Comparison of ENCODE assay signal across 12 cellular contexts in genomic region chr5:140145223-140145622, GRCh38. TPM values are rescaled to one million over a fixed set of nuclear protein-coding genes. Genes with fewer than 3 reads are reported as not detected.
DNase-seq lines count a peak whose midpoint lies in the region; ATAC-seq, FAIRE-seq and TF ChIP-seq lines count a peak whose summit lies in the region.
"Had no signal": no experiment of that assay in that cellular context is flagged by ENCODE, and none has a peak within 500 bp of the region (broad histone marks: within the 10 kb centered on the region; RNA-seq: fewer than 3 reads in every experiment).

No MANE protein-coding gene starts in this region.

- peak overlapping the region; percentile 24 for H3K4me3 Mint-ChIP-seq in activated CD4-positive, alpha-beta memory T cell treated with anti-CD3 and anti-CD28 coated beads for 36 hours
- H3K4me3 Mint-ChIP-seq in activated CD4-positive, alpha-beta memory T cell treated with anti-CD3 and anti-CD28 coated beads, Interleukin-2, amount 10 ng/mL, durations not matched to agents 7 days and 5 days, result no peak overlapping the region
- peak overlapping the region; percentile 43 for H3K4me3 Mint-ChIP-seq in activated T-helper 1 cell treated with anti-CD3 and anti-CD28 coated beads, Interleukin-12 subunit alpha, Interleukin-12 subunit beta, Interleukin-2, Interleukin-4 antibody, amounts not matched to agents 30 ng/mL and 10 ng/mL and 1 ng/mL, durations not matched to agents 14 hours and 24 hours and 36 hours
- peak overlapping the region; percentile 57 for H3K4me3 Mint-ChIP-seq in stimulated activated effector memory CD8-positive, alpha-beta T cell treated with anti-CD3 and anti-CD28 coated beads, Interleukin-12 subunit alpha, Interleukin-12 subunit beta, amount 100 ng/mL, for 72 hours

- peaks cover 10% of the 10 kb centered on the region for H3K27me3 Mint-ChIP-seq in activated CD4-positive, alpha-beta memory T cell treated with anti-CD3 and anti-CD28 coated beads for 36 hours
- peaks cover 24% of the 10 kb centered on the region for H3K27me3 Mint-ChIP-seq in activated CD4-positive, alpha-beta memory T cell treated with anti-CD3 and anti-CD28 coated beads, Interleukin-2, amount 10 ng/mL, durations not matched to agents 7 days and 5 days
- H3K27me3 Mint-ChIP-seq in activated T-helper 1 cell treated with anti-CD3 and anti-CD28 coated beads, Interleukin-12 subunit alpha, Interleukin-12 subunit beta, Interleukin-2, Interleukin-4 antibody, amounts not matched to agents 30 ng/mL and 10 ng/mL and 1 ng/mL, durations not matched to agents 14 hours and 24 hours and 36 hours (ENCODE audit: insufficient read depth), result peaks cover 43% of the 10 kb centered on the region

- H3K27ac ChIP-seq in keratinocyte (ENCODE audit: control insufficient read depth, insufficient read depth, low read length), result no peak overlapping the region
- H3K27ac ChIP-seq: body of pancreas, epithelial cell of prostate, PC-9 had no signal

- H3K27me3 ChIP-seq in keratinocyte (ENCODE audit: control insufficient read depth, extremely low read depth, insufficient read depth, low read length), result no peaks in the 10 kb centered on the region
- H3K27me3 ChIP-seq: body of pancreas had no signal

- no peaks in the 10 kb centered on the region for H3K9me3 ChIP-seq in keratinocyte (ENCODE audit: control insufficient read depth, low read depth, low read length)
- H3K9me3 ChIP-seq: body of pancreas had no signal

- H3K9ac ChIP-seq in keratinocyte (ENCODE audit: control insufficient read depth, extremely low read depth, insufficient read depth, low read length), result no peak overlapping the region

- H3K36me3 Mint-ChIP-seq in activated CD4-positive, alpha-beta memory T cell treated with anti-CD3 and anti-CD28 coated beads for 36 hours, result no peaks in the 10 kb centered on the region
- no peaks in the 10 kb centered on the region for H3K36me3 Mint-ChIP-seq in activated CD4-positive, alpha-beta memory T cell treated with anti-CD3 and anti-CD28 coated beads, Interleukin-2, amount 10 ng/mL, durations not matched to agents 7 days and 5 days (ENCODE audit: low read depth)
- no peaks in the 10 kb centered on the region for H3K36me3 Mint-ChIP-seq in activated T-helper 1 cell treated with anti-CD3 and anti-CD28 coated beads, Interleukin-12 subunit alpha, Interleukin-12 subunit beta, Interleukin-2, Interleukin-4 antibody, amounts not matched to agents 30 ng/mL and 10 ng/mL and 1 ng/mL, durations not matched to agents 14 hours and 24 hours and 36 hours (ENCODE audit: low read depth)
- no peaks in the 10 kb centered on the region for H3K36me3 Mint-ChIP-seq in stimulated activated effector memory CD8-positive, alpha-beta T cell treated with anti-CD3 and anti-CD28 coated beads, Interleukin-12 subunit alpha, Interleukin-12 subunit beta, amount 100 ng/mL, for 72 hours

- CTCF ChIA-PET in activated CD4-positive, alpha-beta memory T cell treated with anti-CD3 and anti-CD28 coated beads for 36 hours (lab: Charles Lee), result interaction anchor here (0.6 to 6.8 kb wide), 27 partner anchors 9 to 435 kb away, joined by 3 to 126 read pairs (median 5); partner anchors contain the start of gene PURA
- CTCF ChIA-PET in activated CD4-positive, alpha-beta memory T cell treated with anti-CD3 and anti-CD28 coated beads, Interleukin-2, amount 10 ng/mL, durations not matched to agents 7 days and 5 days (lab: Charles Lee), result interaction anchor here (0.6 to 6.1 kb wide), 25 partner anchors 9 to 380 kb away, joined by 3 to 76 read pairs (median 5); partner anchors contain the start of genes CYSTM1 and PURA

- H3K4me3 ChIP-seq in keratinocyte (ENCODE audit: control insufficient read depth in 2 of 3, extremely low read depth in 1 of 3, insufficient read depth in 2 of 3, low read depth in 1 of 3, low read length in 3 of 3), result no peak overlapping the region
- H3K4me3 ChIP-seq: body of pancreas, PC-9 had no signal

- no peak for ATAC-seq in stimulated activated effector memory CD8-positive, alpha-beta T cell treated with anti-CD3 and anti-CD28 coated beads, Interleukin-12 subunit alpha, Interleukin-12 subunit beta, amount 100 ng/mL, for 72 hours
- no peak for ATAC-seq in GM18858 (IDR thresholded peaks at IDR 0.05; ENCODE audit: unreplicated experiment)
- no peak for ATAC-seq in HG02973 (IDR thresholded peaks at IDR 0.05; ENCODE audit: unreplicated experiment)

- H2AFZ ChIP-seq in keratinocyte (ENCODE audit: control insufficient read depth, low read length), result no peak overlapping the region
- H2AFZ ChIP-seq: PC-9 had no signal

- dilution Hi-C loops in keratinocyte (cut with MboI; ENCODE audit: extremely low pct_ligation_motif_present, low sequenced_read_pairs), result no loop called here

- peaks cover 7% of the 10 kb centered on the region for H4K20me1 ChIP-seq in keratinocyte (ENCODE audit: control insufficient read depth, extremely low read depth, insufficient read depth, low read length)

- FAIRE-seq in keratinocyte (lab: Jason Lieb, UNC), result no peak
- FAIRE-seq: urothelium cell line had no signal

- no peaks in the 10 kb centered on the region for H3K9me3 Mint-ChIP-seq in activated CD4-positive, alpha-beta memory T cell treated with anti-CD3 and anti-CD28 coated beads for 36 hours
- no peaks in the 10 kb centered on the region for H3K9me3 Mint-ChIP-seq in activated CD4-positive, alpha-beta memory T cell treated with anti-CD3 and anti-CD28 coated beads, Interleukin-2, amount 10 ng/mL, durations not matched to agents 7 days and 5 days
- H3K9me3 Mint-ChIP-seq in activated T-helper 1 cell treated with anti-CD3 and anti-CD28 coated beads, Interleukin-12 subunit alpha, Interleukin-12 subunit beta, Interleukin-2, Interleukin-4 antibody, amounts not matched to agents 30 ng/mL and 10 ng/mL and 1 ng/mL, durations not matched to agents 14 hours and 24 hours and 36 hours, result no peaks in the 10 kb centered on the region
- no peaks in the 10 kb centered on the region for H3K9me3 Mint-ChIP-seq in stimulated activated effector memory CD8-positive, alpha-beta T cell treated with anti-CD3 and anti-CD28 coated beads, Interleukin-12 subunit alpha, Interleukin-12 subunit beta, amount 100 ng/mL, for 72 hours

- intact Hi-C loops in activated CD4-positive, alpha-beta memory T cell treated with anti-CD3 and anti-CD28 coated beads for 36 hours (cut with micrococcal nuclease), result no loop called here
- intact Hi-C loops in activated T-helper 1 cell treated with anti-CD3 and anti-CD28 coated beads, Interleukin-12 subunit alpha, Interleukin-12 subunit beta, Interleukin-2, Interleukin-4 antibody, amounts not matched to agents 30 ng/mL and 10 ng/mL and 1 ng/mL, durations not matched to agents 14 hours and 24 hours and 36 hours (cut with micrococcal nuclease), result loop anchor here (2.0 kb wide), 1 partner anchor 22 kb away; no protein-coding TSS in a partner anchor

- no peak overlapping the region for H3K27ac Mint-ChIP-seq in activated CD4-positive, alpha-beta memory T cell treated with anti-CD3 and anti-CD28 coated beads for 36 hours
- H3K27ac Mint-ChIP-seq in activated CD4-positive, alpha-beta memory T cell treated with anti-CD3 and anti-CD28 coated beads, Interleukin-2, amount 10 ng/mL, durations not matched to agents 7 days and 5 days, result no peak overlapping the region
- no peak overlapping the region for H3K27ac Mint-ChIP-seq in activated T-helper 1 cell treated with anti-CD3 and anti-CD28 coated beads, Interleukin-12 subunit alpha, Interleukin-12 subunit beta, Interleukin-2, Interleukin-4 antibody, amounts not matched to agents 30 ng/mL and 10 ng/mL and 1 ng/mL, durations not matched to agents 14 hours and 24 hours and 36 hours
- H3K27ac Mint-ChIP-seq in stimulated activated effector memory CD8-positive, alpha-beta T cell treated with anti-CD3 and anti-CD28 coated beads, Interleukin-12 subunit alpha, Interleukin-12 subunit beta, amount 100 ng/mL, for 72 hours, result peak overlapping the region; percentile 9

- H3K36me3 ChIP-seq in keratinocyte (ENCODE audit: control insufficient read depth in 2 of 2, extremely low read depth in 1 of 2, insufficient read depth in 2 of 2, low read length in 2 of 2), result no peaks in the 10 kb centered on the region

- POLR2A ChIA-PET in activated CD4-positive, alpha-beta memory T cell treated with anti-CD3 and anti-CD28 coated beads for 36 hours (lab: Charles Lee), result interaction anchor here (0.5 to 1.3 kb wide), 2 partner anchors 30 to 37 kb away, joined by 4 to 5 read pairs; no protein-coding TSS in a partner anchor
- POLR2A ChIA-PET in activated CD4-positive, alpha-beta memory T cell treated with anti-CD3 and anti-CD28 coated beads, Interleukin-2, amount 10 ng/mL, durations not matched to agents 7 days and 5 days (lab: Charles Lee), result interaction anchor here (1.0 to 3.1 kb wide), 3 partner anchors 31 to 38 kb away, joined by 4 to 9 read pairs (median 5); partner anchors contain the start of gene PURA

- peaks cover 11% of the 10 kb centered on the region for H3K4me1 ChIP-seq in keratinocyte (ENCODE audit: control insufficient read depth, extremely low read depth, insufficient read depth, low read length)

- H3K4me1 Mint-ChIP-seq in activated CD4-positive, alpha-beta memory T cell treated with anti-CD3 and anti-CD28 coated beads for 36 hours (ENCODE audit: low read depth), result peaks cover 26% of the 10 kb centered on the region
- peaks cover 18% of the 10 kb centered on the region for H3K4me1 Mint-ChIP-seq in activated CD4-positive, alpha-beta memory T cell treated with anti-CD3 and anti-CD28 coated beads, Interleukin-2, amount 10 ng/mL, durations not matched to agents 7 days and 5 days
- H3K4me1 Mint-ChIP-seq in activated T-helper 1 cell treated with anti-CD3 and anti-CD28 coated beads, Interleukin-12 subunit alpha, Interleukin-12 subunit beta, Interleukin-2, Interleukin-4 antibody, amounts not matched to agents 30 ng/mL and 10 ng/mL and 1 ng/mL, durations not matched to agents 14 hours and 24 hours and 36 hours (ENCODE audit: low read depth), result peaks cover 5% of the 10 kb centered on the region
- H3K4me1 Mint-ChIP-seq in stimulated activated effector memory CD8-positive, alpha-beta T cell treated with anti-CD3 and anti-CD28 coated beads, Interleukin-12 subunit alpha, Interleukin-12 subunit beta, amount 100 ng/mL, for 72 hours, result peaks cover 23% of the 10 kb centered on the region

- no peak for TF ChIP-seq CTCF in keratinocyte (optimal IDR thresholded peaks at IDR 0.05 in 1 of 3, IDR thresholded peaks at IDR 0.05 in 1 of 3, conservative IDR thresholded peaks at IDR 0.05 in 1 of 3; ENCODE audit: extremely low read depth in 1 of 3, insufficient read depth in 2 of 3, low read length in 3 of 3)

- H3K9me1 ChIP-seq in keratinocyte (ENCODE audit: control insufficient read depth, extremely low read depth, insufficient read depth, low read length), result no peaks in the 10 kb centered on the region

- no peaks in the 10 kb centered on the region for H3K79me2 ChIP-seq in keratinocyte (ENCODE audit: control insufficient read depth, insufficient read depth, low read length)

- peak overlapping the region; percentile 80 for H3K4me2 ChIP-seq in keratinocyte (ENCODE audit: control insufficient read depth, extremely low read depth, insufficient read depth, low read depth, low read length)
- H3K4me2 ChIP-seq: PC-9 had no signal

- DNase-seq in activated CD4-positive, alpha-beta memory T cell treated with anti-CD3 and anti-CD28 coated beads for 36 hours, result no peak
- DNase-seq in activated CD4-positive, alpha-beta memory T cell treated with anti-CD3 and anti-CD28 coated beads, Interleukin-2, amount 10 ng/mL, durations not matched to agents 7 days and 5 days, result no peak
- DNase-seq in activated T-helper 1 cell treated with anti-CD3 and anti-CD28 coated beads, Interleukin-12 subunit alpha, Interleukin-12 subunit beta, Interleukin-2, Interleukin-4 antibody, amounts not matched to agents 30 ng/mL and 10 ng/mL and 1 ng/mL, durations not matched to agents 14 hours and 24 hours and 36 hours (ENCODE audit: low spot score), result no peak
- DNase-seq in keratinocyte (ENCODE audit: low read depth, low spot score) (no peak), GOT3 (lab: John Stamatoyannopoulos, UW) (no peak)
- peak in 1 of 2 donors; percentile 47 for DNase-seq in stimulated activated effector memory CD8-positive, alpha-beta T cell treated with anti-CD3 and anti-CD28 coated beads, Interleukin-12 subunit alpha, Interleukin-12 subunit beta, amount 100 ng/mL, for 72 hours (ENCODE audit: low spot score in 2 of 2)

RNA-seq across cellular contexts. Expression of gene IGIP, which starts 19.5 kb away (rescaled TPM):
- 1 to 10 TPM; 2.2 to 2.3 TPM for total RNA-seq in activated CD4-positive, alpha-beta memory T cell treated with anti-CD3 and anti-CD28 coated beads for 36 hours
- 1 to 10 TPM; 4.8 to 4.9 TPM for total RNA-seq in activated CD4-positive, alpha-beta memory T cell treated with anti-CD3 and anti-CD28 coated beads, Interleukin-2, amount 10 ng/mL, durations not matched to agents 7 days and 5 days
- 2.5 and 3.5 TPM in 2 replicates for total RNA-seq in activated T-helper 1 cell treated with anti-CD3 and anti-CD28 coated beads, Interleukin-12 subunit alpha, Interleukin-12 subunit beta, Interleukin-2, Interleukin-4 antibody, amounts not matched to agents 30 ng/mL and 10 ng/mL and 1 ng/mL, durations not matched to agents 14 hours and 24 hours and 36 hours
- 0.69 to 1.5 TPM (median 1.3 TPM) in 3 replicates for polyA plus RNA-seq in keratinocyte
- 1.7 TPM for polyA plus RNA-seq in keratinocyte (2011; ENCODE audit: low read depth)
- 0.53 and 0.91 TPM in 2 replicates for polyA plus RNA-seq in keratinocyte (2011; cell fraction: cytosol; rRNA removed)
- polyA plus RNA-seq in keratinocyte (2011; cell fraction: nucleus; rRNA removed), result 3.2 and 4.5 TPM in 2 replicates
- polyA plus RNA-seq in keratinocyte (2012; ENCODE audit: low replicate concordance), result 1.3 and 4.8 TPM in 2 replicates
- polyA minus RNA-seq in keratinocyte, result 0.59 to 2.9 TPM (median 2.5 TPM) in 3 replicates
- 1.5 TPM for polyA minus RNA-seq in keratinocyte (2011; cell fraction: cytosol; rRNA and poly(A)+ RNA removed)
- 2.0 and 5.0 TPM in 2 replicates for polyA minus RNA-seq in keratinocyte (2011; cell fraction: nucleus; rRNA and poly(A)+ RNA removed)

RNA-seq across cellular contexts. Expression of gene CYSTM1, which starts 29.8 kb away (rescaled TPM):
- 10 to 100 TPM; 25.2 to 26.5 TPM for total RNA-seq in activated CD4-positive, alpha-beta memory T cell treated with anti-CD3 and anti-CD28 coated beads for 36 hours
- 10 to 100 TPM; 20.1 to 22.3 TPM for total RNA-seq in activated CD4-positive, alpha-beta memory T cell treated with anti-CD3 and anti-CD28 coated beads, Interleukin-2, amount 10 ng/mL, durations not matched to agents 7 days and 5 days
- total RNA-seq in activated T-helper 1 cell treated with anti-CD3 and anti-CD28 coated beads, Interleukin-12 subunit alpha, Interleukin-12 subunit beta, Interleukin-2, Interleukin-4 antibody, amounts not matched to agents 30 ng/mL and 10 ng/mL and 1 ng/mL, durations not matched to agents 14 hours and 24 hours and 36 hours, result 16.6 and 17.2 TPM in 2 replicates
- polyA plus RNA-seq in keratinocyte, result 34.3 to 65.6 TPM (median 35.6 TPM) in 3 replicates
- polyA plus RNA-seq in keratinocyte (2011; ENCODE audit: low read depth), result 15.8 TPM
- 51.0 and 53.1 TPM in 2 replicates for polyA plus RNA-seq in keratinocyte (2011; cell fraction: cytosol; rRNA removed)
- 17.1 and 26.2 TPM in 2 replicates for polyA plus RNA-seq in keratinocyte (2011; cell fraction: nucleus; rRNA removed)
- 43.3 and 61.3 TPM in 2 replicates for polyA plus RNA-seq in keratinocyte (2012; ENCODE audit: low replicate concordance)
- polyA minus RNA-seq in keratinocyte, result 18.4 to 53.5 TPM (median 48.4 TPM) in 3 replicates
- 40.1 TPM for polyA minus RNA-seq in keratinocyte (2011; cell fraction: cytosol; rRNA and poly(A)+ RNA removed)
- polyA minus RNA-seq in keratinocyte (2011; cell fraction: nucleus; rRNA and poly(A)+ RNA removed), result 7.8 and 9.0 TPM in 2 replicates

RNA-seq across cellular contexts. Expression of gene PURA, which starts 31.3 kb away (rescaled TPM):
- 10 to 100 TPM; 12.0 to 12.3 TPM for total RNA-seq in activated CD4-positive, alpha-beta memory T cell treated with anti-CD3 and anti-CD28 coated beads for 36 hours
- total RNA-seq in activated CD4-positive, alpha-beta memory T cell treated with anti-CD3 and anti-CD28 coated beads, Interleukin-2, amount 10 ng/mL, durations not matched to agents 7 days and 5 days, result 10 to 100 TPM; 14.7 to 15.1 TPM
- total RNA-seq in activated T-helper 1 cell treated with anti-CD3 and anti-CD28 coated beads, Interleukin-12 subunit alpha, Interleukin-12 subunit beta, Interleukin-2, Interleukin-4 antibody, amounts not matched to agents 30 ng/mL and 10 ng/mL and 1 ng/mL, durations not matched to agents 14 hours and 24 hours and 36 hours, result 10.6 and 12.2 TPM in 2 replicates
- polyA plus RNA-seq in keratinocyte, result 2.2 to 4.1 TPM (median 3.0 TPM) in 3 replicates
- 4.8 TPM for polyA plus RNA-seq in keratinocyte (2011; ENCODE audit: low read depth)
- 2.1 and 2.9 TPM in 2 replicates for polyA plus RNA-seq in keratinocyte (2011; cell fraction: cytosol; rRNA removed)
- 3.1 and 4.3 TPM in 2 replicates for polyA plus RNA-seq in keratinocyte (2011; cell fraction: nucleus; rRNA removed)
- 4.9 and 5.4 TPM in 2 replicates for polyA plus RNA-seq in keratinocyte (2012; ENCODE audit: low replicate concordance)
- 1.6 to 6.1 TPM (median 2.9 TPM) in 3 replicates for polyA minus RNA-seq in keratinocyte
- polyA minus RNA-seq in keratinocyte (2011; cell fraction: cytosol; rRNA and poly(A)+ RNA removed), result 5.2 TPM
- 5.6 and 9.9 TPM in 2 replicates for polyA minus RNA-seq in keratinocyte (2011; cell fraction: nucleus; rRNA and poly(A)+ RNA removed)
